ENCODE assay signal across 14 cellular contexts in genomic region chr1:62321438-62321837, GRCh38. TPM values are rescaled to one million over a fixed set of nuclear protein-coding genes. Genes with fewer than 3 reads are reported as not detected.
A peak's percentile ranks its signal among the peaks of the same experiment; 100 is the strongest.
DNase-seq lines count a peak whose midpoint lies in the region; TF ChIP-seq lines count a peak whose summit lies in the region.
"Had no signal": no experiment of that assay in that cellular context is flagged by ENCODE, and none has a peak within 500 bp of the region (broad histone marks: within the 10 kb centered on the region; RNA-seq: fewer than 3 reads in every experiment).

No MANE protein-coding gene starts in this region.

- TF ChIP-seq CTCF in AG09319 (IDR thresholded peaks at IDR 0.05; ENCODE audit: low read depth, low read length), result no peak
- TF ChIP-seq CTCF in kidney epithelial cell (IDR thresholded peaks at IDR 0.05; ENCODE audit: insufficient read depth, low read length, poor library complexity, severe bottlenecking), result no peak

- in situ Hi-C loops in HAP-1 (cut with MboI; ENCODE audit: low sequenced_read_pairs), result no loop called here

- no peaks in the 10 kb centered on the region for H3K9me3 ChIP-seq in HAP-1
- H3K9me3 ChIP-seq: suprapubic skin had no signal

- H3K36me3 ChIP-seq in kidney epithelial cell (ENCODE audit: control insufficient read depth, insufficient read depth, low read length), result no peaks in the 10 kb centered on the region
- H3K36me3 ChIP-seq in HAP-1 (replicated peaks), result no peaks in the 10 kb centered on the region
- no peaks in the 10 kb centered on the region for H3K36me3 ChIP-seq in H7 (replicated peaks; ENCODE audit: control insufficient read depth, insufficient read depth, low read length)
- H3K36me3 ChIP-seq: suprapubic skin had no signal

- peaks cover 29% of the 10 kb centered on the region for H3K27me3 ChIP-seq in kidney epithelial cell (ENCODE audit: control insufficient read depth, insufficient read depth, low read length)
- peaks cover 26% of the 10 kb centered on the region for H3K27me3 ChIP-seq in HAP-1 (ENCODE audit: low read depth)
- peaks cover 48% of the 10 kb centered on the region for H3K27me3 ChIP-seq in H7 (ENCODE audit: control insufficient read depth, insufficient read depth, low read length)

- no peaks in the 10 kb centered on the region for H3K4me1 ChIP-seq in HAP-1

- no peak overlapping the region for H3K4me3 ChIP-seq in kidney epithelial cell (ENCODE audit: low read depth, low read length)
- no peak overlapping the region for H3K4me3 ChIP-seq in HAP-1
- no peak overlapping the region for H3K4me3 ChIP-seq in H7 (ENCODE audit: insufficient read depth, low read depth, low read length)
- H3K4me3 ChIP-seq: suprapubic skin had no signal

- DNase-seq in AG09319 (ENCODE audit: extremely low read depth, low read depth), result peak; percentile 7
- DNase-seq in HT1080 (ENCODE audit: low read depth), result peak; percentile 68
- peak; percentile 72 for DNase-seq in astrocyte of the hippocampus (ENCODE audit: low read depth, low spot score)
- peak; percentile 87 for DNase-seq in kidney epithelial cell (ENCODE audit: low read depth)
- no peak for DNase-seq in HT-29 (ENCODE audit: low spot score)
- no peak for DNase-seq in HAP-1 (ENCODE audit: low spot score in 2 of 2)
- no peak for DNase-seq in H7
- DNase-seq in activated T-cell treated with anti-CD3 and anti-CD28 coated beads, Interleukin-2, amount 50 U/mL, for 1 hour, result no peak
- DNase-seq: activated T-cell treated with anti-CD3 and anti-CD28 coated beads for 4 hours; CD8-positive, alpha-beta memory T cell; naive thymus-derived CD4-positive, alpha-beta T cell; NCI-H82; stimulated activated CD4-positive, alpha-beta T cell treated with anti-CD3 and anti-CD28 coated beads, Interleukin-2, amount 100 ng/mL, for 48 hours had no signal

RNA-seq across cellular contexts. Expression of gene KANK4, which starts 2.2 kb away (rescaled TPM):
- total RNA-seq in HT1080 (2014; rRNA removed; shearing (Covaris generic)), result not detected in 2 replicates
- not detected in 2 replicates for polyA plus RNA-seq in HT1080 (2015; cell fraction: cytosol; rRNA removed)
- polyA plus RNA-seq in HT1080 (2015; cell fraction: nucleus; rRNA removed), result not detected in 2 replicates
- total RNA-seq in kidney epithelial cell, result 10.1 and 10.5 TPM in 2 replicates
- total RNA-seq in HT-29 (2014; rRNA removed; shearing (Covaris generic)), result not detected in 2 replicates
- 0.33 and 0.80 TPM in 2 replicates for total RNA-seq in H7 (2014; rRNA removed; shearing (Covaris generic))
- total RNA-seq: CD8-positive, alpha-beta memory T cell; naive thymus-derived CD4-positive, alpha-beta T cell had no signal
- polyA plus RNA-seq: CD8-positive, alpha-beta memory T cell; naive thymus-derived CD4-positive, alpha-beta T cell had no signal

Comparison
In these comparisons a context has a peak if more than half of its experiments do, and no peak if none do; other contexts are left out.
1. DNase-seq: peak in AG09319 (single experiment), HT1080 (single experiment), astrocyte of the hippocampus (single experiment) and kidney epithelial cell (single experiment); none in HT-29 (single experiment), HAP-1 (0 of 2), H7 (single experiment) and activated T-cell treated with anti-CD3 and anti-CD28 coated beads, Interleukin-2, amount 50 U/mL, for 1 hour (single experiment).